ENCODE assay signal across 1 cellular context in genomic region chr19:19679176-19680073, GRCh38.
A peak's percentile ranks its signal among the peaks of the same experiment; 100 is the strongest.
TF ChIP-seq lines count a peak whose summit lies in the region.

No MANE protein-coding gene starts in this region.

TF ChIP-seq in HCT116, 20 proteins besides CTCF, POLR2A, EP300 and RAD21:
- no peak for TF ChIP-seq TCF7L2 (IDR thresholded peaks at IDR 0.05; ENCODE audit: borderline replicate concordance, extremely low read depth, insufficient read depth, insufficient read length)
- TF ChIP-seq ZNF274 (IDR thresholded peaks at IDR 0.05; ENCODE audit: low read depth, low read length), result peak; percentile 46
TF ChIP-seq in HCT116: peak in this region for 1.
